Comparison of ENCODE assay signal across 17 cellular contexts in the genomic region with DNA sequence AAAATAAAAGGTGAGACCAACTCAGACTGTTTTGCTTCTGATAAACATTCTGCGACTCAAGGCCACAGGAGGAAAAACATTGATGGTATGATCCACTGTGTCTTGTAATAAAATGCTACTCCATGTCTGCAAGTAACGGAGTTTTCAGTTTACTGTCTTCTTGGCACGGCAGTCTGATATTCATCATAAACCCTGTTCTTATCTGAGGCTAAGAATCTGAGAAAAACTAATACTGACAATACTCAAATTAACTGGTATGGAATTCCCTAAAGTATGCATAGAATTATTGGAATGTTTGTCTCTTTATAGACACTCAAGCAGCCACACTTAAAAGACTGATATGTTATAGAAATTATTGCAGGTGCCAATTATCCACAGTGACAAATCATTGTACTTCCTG.
DNase-seq lines count a peak whose midpoint lies in the region; ATAC-seq, FAIRE-seq and TF ChIP-seq lines count a peak whose summit lies in the region.
"Had no signal": no experiment of that assay in that cellular context is flagged by ENCODE, and none has a peak within 500 bp of the region (broad histone marks: within the 10 kb centered on the region; RNA-seq: fewer than 3 reads in every experiment).

No MANE protein-coding gene starts in this region.

- H3K9me3 Mint-ChIP-seq in astrocyte (ENCODE audit: unreplicated experiment) (no peaks in the 10 kb centered on the region), mesothelial cell of epicardium (peaks cover 5% of the 10 kb centered on the region)
- H3K9me3 Mint-ChIP-seq in activated naive CD4-positive, alpha-beta T cell treated with anti-CD3 and anti-CD28 coated beads for 36 hours: no peaks in the 10 kb centered on the region
- H3K9me3 Mint-ChIP-seq: CD8-positive, alpha-beta T cell had no signal

- no TSS peak for BruUV-seq in IMR-90 (replicated peaks; lab: Mats Ljungman, UMichigan)

- H3K14ac ChIP-seq in IMR-90 (replicated peaks; ENCODE audit: low read depth, low read length): peak overlapping the region; percentile 71; the same call in 1 of the 2 replicates

- H3K56ac ChIP-seq in IMR-90 (ENCODE audit: extremely low read depth, insufficient read depth, low read length): no peak overlapping the region

- H3K18ac ChIP-seq in IMR-90 (ENCODE audit: low read depth, low read length): no peak overlapping the region; the same call in 1 of the 2 replicates

- intact Hi-C loops in IMR-90 (cut with micrococcal nuclease): no loop called here
- intact Hi-C loops in activated naive CD4-positive, alpha-beta T cell treated with anti-CD3 and anti-CD28 coated beads for 36 hours (cut with micrococcal nuclease): loop anchor here (5.0 kb wide), 1 partner anchor 139 kb away; no protein-coding TSS in a partner anchor

- no peak overlapping the region for H2AK9ac ChIP-seq in IMR-90 (replicated peaks; ENCODE audit: low read depth, low read length, poor library complexity)

- no peak overlapping the region for H2AK5ac ChIP-seq in IMR-90 (ENCODE audit: low read depth, low read length)

- in situ Hi-C loops in IMR-90 (cut with MboI; ENCODE audit: low sequenced_read_pairs): no loop called here

- H3K36me3 Mint-ChIP-seq in astrocyte (ENCODE audit: low read depth, unreplicated experiment) (peaks cover 6% of the 10 kb centered on the region), mesothelial cell of epicardium (no peaks in the 10 kb centered on the region)
- no peaks in the 10 kb centered on the region for H3K36me3 Mint-ChIP-seq in activated naive CD4-positive, alpha-beta T cell treated with anti-CD3 and anti-CD28 coated beads for 36 hours (ENCODE audit: low read depth)
- H3K36me3 Mint-ChIP-seq: CD14-positive monocyte; CD8-positive, alpha-beta T cell had no signal

- peak overlapping the region; percentile 61; the same call in 1 of the 2 replicates for H2BK120ac ChIP-seq in IMR-90 (ENCODE audit: low read depth, low read length)

- peaks cover 13% of the 10 kb centered on the region for H3K9me1 ChIP-seq in IMR-90 (ENCODE audit: insufficient read depth, low read length)

- WGBS in IMR-90 (ENCODE audit: extremely low coverage in 2 of 2, insufficient read length in 1 of 2), 2 experiments: no CpG with 5 or more reads among the region's 3 CpGs

- TF ChIP-seq CTCF in IMR-90 (conservative IDR thresholded peaks at IDR 0.05; ENCODE audit: low read depth, low read length) (no peak), astrocyte (IDR thresholded peaks at IDR 0.05; ENCODE audit: insufficient read depth, low read depth, low read length) (no peak), mesothelial cell of epicardium (IDR thresholded peaks at IDR 0.05; ENCODE audit: unreplicated experiment) (no peak)

- H3K27me3 ChIP-seq in IMR-90 (ENCODE audit: control insufficient read depth, insufficient read depth, low read length): no peaks in the 10 kb centered on the region
- H3K27me3 ChIP-seq in astrocyte (ENCODE audit: insufficient read depth, low read length): no peaks in the 10 kb centered on the region

- H3K23ac ChIP-seq in IMR-90 (ENCODE audit: low read depth, low read length): peak overlapping the region; percentile 46; the same call in 1 of the 2 replicates

- POLR2A ChIA-PET in IMR-90 (lab: Charles Lee; ENCODE audit: unreplicated experiment): no interaction called here

- H3K4me2 ChIP-seq in IMR-90 (ENCODE audit: low read depth, low read length) (peak overlapping the region; percentile 1; the same call in 1 of the 2 replicates), astrocyte (ENCODE audit: low read length) (peak overlapping the region; percentile 41)

- H2BK15ac ChIP-seq in IMR-90 (ENCODE audit: low read depth, low read length): peak overlapping the region; percentile 37; the same call in 2 of the 3 replicates

- H2AFZ ChIP-seq in IMR-90 (replicated peaks; ENCODE audit: low read length, poor library complexity): no peak overlapping the region
- no peak overlapping the region for H2AFZ ChIP-seq in astrocyte (ENCODE audit: low read depth, low read length)

- no peaks in the 10 kb centered on the region for H4K20me1 ChIP-seq in IMR-90 (ENCODE audit: insufficient read depth, low read length)
- H4K20me1 ChIP-seq in astrocyte (ENCODE audit: insufficient read depth, low read length): no peaks in the 10 kb centered on the region

- H3K79me2 ChIP-seq in astrocyte (ENCODE audit: insufficient read depth, low read length): no peaks in the 10 kb centered on the region

- H3K9ac ChIP-seq in IMR-90 (ENCODE audit: low read depth, low read length) (no peak overlapping the region), astrocyte (ENCODE audit: low read length) (peak overlapping the region; percentile 6)

- H3K27ac Mint-ChIP-seq in astrocyte (ENCODE audit: unreplicated experiment) (no peak overlapping the region), mesothelial cell of epicardium (peak overlapping the region; percentile 62)
- H3K27ac Mint-ChIP-seq in activated naive CD4-positive, alpha-beta T cell treated with anti-CD3 and anti-CD28 coated beads for 36 hours: no peak overlapping the region
- H3K27ac Mint-ChIP-seq: CD14-positive monocyte; CD8-positive, alpha-beta T cell had no signal

- peaks cover 53% of the 10 kb centered on the region for H3K4me1 Mint-ChIP-seq in astrocyte (ENCODE audit: low read depth, unreplicated experiment)
- peaks cover 29% of the 10 kb centered on the region for H3K4me1 Mint-ChIP-seq in mesothelial cell of epicardium
- peaks cover 5% of the 10 kb centered on the region for H3K4me1 Mint-ChIP-seq in activated naive CD4-positive, alpha-beta T cell treated with anti-CD3 and anti-CD28 coated beads for 36 hours (ENCODE audit: low read depth)
- H3K4me1 Mint-ChIP-seq: CD14-positive monocyte had no signal

- no peak overlapping the region for H3K4me3 ChIP-seq in IMR-90 (ENCODE audit: insufficient read depth, low read depth, low read length)
- H3K4me3 ChIP-seq in astrocyte (ENCODE audit: insufficient read depth, low read depth, low read length): no peak overlapping the region
- H3K4me3 ChIP-seq: HAP-1 had no signal

- ATAC-seq in IMR-90 (ENCODE audit: low read depth) (no peak), GM19351 (IDR thresholded peaks at IDR 0.05; ENCODE audit: unreplicated experiment) (no peak)
- ATAC-seq: CD8-positive, alpha-beta T cell had no signal

- FAIRE-seq in astrocyte (lab: Jason Lieb, UNC) (peak; percentile 55), GM19239 (lab: Jason Lieb, UNC) (no peak)
- FAIRE-seq: D721Med, H1 had no signal

- peaks cover 7% of the 10 kb centered on the region; the same call in 1 of the 2 replicates for H3K4me1 ChIP-seq in IMR-90 (ENCODE audit: control insufficient read depth, insufficient read depth, low read length)
- peaks cover 42% of the 10 kb centered on the region for H3K4me1 ChIP-seq in astrocyte (ENCODE audit: insufficient read depth, low read length)

- H3K4me3 Mint-ChIP-seq in astrocyte (ENCODE audit: unreplicated experiment) (no peak overlapping the region), mesothelial cell of epicardium (no peak overlapping the region)
- no peak overlapping the region for H3K4me3 Mint-ChIP-seq in activated naive CD4-positive, alpha-beta T cell treated with anti-CD3 and anti-CD28 coated beads for 36 hours
- H3K4me3 Mint-ChIP-seq: CD14-positive monocyte; CD8-positive, alpha-beta T cell had no signal

- no peak for TF ChIP-seq POLR2A in IMR-90 (IDR thresholded peaks at IDR 0.05; ENCODE audit: low read depth, low read length)

- dilution Hi-C loops in IMR-90 (cut with HindIII; ENCODE audit: low sequenced_read_pairs, unreplicated experiment): no loop called here

- no peaks in the 10 kb centered on the region for H3K9me3 ChIP-seq in IMR-90 (ENCODE audit: control insufficient read depth, insufficient read depth, low read length)
- H3K9me3 ChIP-seq in astrocyte (ENCODE audit: insufficient read depth, low read depth, low read length): no peaks in the 10 kb centered on the region

- peak overlapping the region; percentile 57; the same call in 1 of the 2 replicates for H2BK20ac ChIP-seq in IMR-90 (ENCODE audit: low read depth, low read length)

- H3K79me1 ChIP-seq in IMR-90 (ENCODE audit: low read depth in 1 of 2, low read length in 2 of 2): peaks cover 6 to 17% of the 10 kb centered on the region in 2 experiments; a peak in 3 of 4 replicates

- H3K27ac ChIP-seq in IMR-90 (ENCODE audit: insufficient read depth, low read length): no peak overlapping the region
- H3K27ac ChIP-seq in astrocyte (ENCODE audit: low read depth, low read length): peak overlapping the region; percentile 22
- H3K27ac ChIP-seq: 22Rv1 had no signal

- peak overlapping the region in 1 of 2 experiments; percentile 3; a peak in 1 of 4 replicates for H4K8ac ChIP-seq in IMR-90 (ENCODE audit: low read depth in 2 of 2, low read length in 2 of 2)

- no peak overlapping the region for H4K91ac ChIP-seq in IMR-90 (ENCODE audit: insufficient read depth, low read depth, low read length)

- H3K27me3 Mint-ChIP-seq in astrocyte (ENCODE audit: low read depth, unreplicated experiment) (no peaks in the 10 kb centered on the region), mesothelial cell of epicardium (ENCODE audit: low read depth) (no peaks in the 10 kb centered on the region)
- H3K27me3 Mint-ChIP-seq in activated naive CD4-positive, alpha-beta T cell treated with anti-CD3 and anti-CD28 coated beads for 36 hours (ENCODE audit: low read depth): no peaks in the 10 kb centered on the region

- H4K5ac ChIP-seq in IMR-90 (ENCODE audit: low read depth, low read length): no peak overlapping the region

- H3K36me3 ChIP-seq in IMR-90 (ENCODE audit: control insufficient read depth, insufficient read depth, low read length) (no peaks in the 10 kb centered on the region), astrocyte (ENCODE audit: insufficient read depth, low read length) (no peaks in the 10 kb centered on the region)
- H3K36me3 ChIP-seq: HAP-1 had no signal

- DNase-seq in EH (ENCODE audit: low read depth) (peak; percentile 59), IMR-90 (no peak), astrocyte (ENCODE audit: low read depth) (peak; percentile 35), mesothelial cell of epicardium (ENCODE audit: low spot score in 2 of 2, unreplicated experiment in 2 of 2) (no peak), GM19239 (ENCODE audit: insufficient read length, low spot score) (no peak)
- DNase-seq in stimulated activated CD4-positive, alpha-beta T cell treated with anti-CD3 and anti-CD28 coated beads, Interleukin-12 subunit alpha, Interleukin-12 subunit beta, amount 100 ng/mL, for 4 hours: no peak
- no peak for DNase-seq in activated naive CD4-positive, alpha-beta T cell treated with anti-CD3 and anti-CD28 coated beads for 36 hours
- DNase-seq: CD8-positive, alpha-beta T cell; COR-L47; DMS153; DMS79 treated with DMSO at 0.1 percent for 48 hours had no signal

- no peak for TF ChIP-seq RAD21 in IMR-90 (IDR thresholded peaks at IDR 0.05; ENCODE audit: low read length)

- no peak overlapping the region for H2BK5ac ChIP-seq in IMR-90 (ENCODE audit: low read depth, low read length, poor library complexity, severe bottlenecking)

- CTCF ChIA-PET in IMR-90 (lab: Yijun Ruan, JAX): no interaction called here
- CTCF ChIA-PET in activated naive CD4-positive, alpha-beta T cell treated with anti-CD3 and anti-CD28 coated beads for 36 hours (lab: Charles Lee): interaction anchor here (0.6 to 2.4 kb wide), 3 partner anchors 30 to 98 kb away, joined by 3 to 15 read pairs (median 3); no protein-coding TSS in a partner anchor

- peak overlapping the region; percentile 11; the same call in 1 of the 2 replicates for H3K4ac ChIP-seq in IMR-90 (ENCODE audit: low read depth, low read length)

TF ChIP-seq in IMR-90, 13 proteins besides CTCF, POLR2A, EP300 and RAD21 (continues in another document):
- no peak for TF ChIP-seq BHLHE40 (IDR thresholded peaks at IDR 0.05; ENCODE audit: low read depth, low read length)

Comparison
In these comparisons a context has a peak if more than half of its experiments do, and no peak if none do; other contexts are left out.
1. DNase-seq: peak in EH (single experiment) and astrocyte (single experiment); none in IMR-90 (single experiment), mesothelial cell of epicardium (0 of 2), GM19239 (single experiment), stimulated activated CD4-positive, alpha-beta T cell treated with anti-CD3 and anti-CD28 coated beads, Interleukin-12 subunit alpha, Interleukin-12 subunit beta, amount 100 ng/mL, for 4 hours (single experiment) and activated naive CD4-positive, alpha-beta T cell treated with anti-CD3 and anti-CD28 coated beads for 36 hours (single experiment).